ENCODE assay signal across 7 cellular contexts in genomic region chr7:151243411-151244155, GRCh38. TPM values are rescaled to one million over a fixed set of nuclear protein-coding genes. Genes with fewer than 3 reads are reported as not detected.
A peak's percentile ranks its signal among the peaks of the same experiment; 100 is the strongest.
DNase-seq lines count a peak whose midpoint lies in the region; ATAC-seq and TF ChIP-seq lines count a peak whose summit lies in the region.
"Had no signal": no experiment of that assay in that cellular context is flagged by ENCODE, and none has a peak within 500 bp of the region (broad histone marks: within the 10 kb centered on the region; RNA-seq: fewer than 3 reads in every experiment).

No MANE protein-coding gene starts in this region.

- no peak overlapping the region for H3K27ac ChIP-seq in CD8-positive, alpha-beta T cell (ENCODE audit: low read depth, low read length)
- no peak overlapping the region for H3K27ac ChIP-seq in MM.1S (ENCODE audit: low read length)
- H3K27ac ChIP-seq in dorsolateral prefrontal cortex, result peak overlapping the region in 44 of 59 donors; percentile 4 to 75 (median 51)

- H3K9ac ChIP-seq in MM.1S (ENCODE audit: low read length), result no peak overlapping the region

- no peaks in the 10 kb centered on the region for H3K9me3 ChIP-seq in CD8-positive, alpha-beta T cell (ENCODE audit: low read length)
- H3K9me3 ChIP-seq in MM.1S (replicated peaks; ENCODE audit: insufficient read depth, low read length), result no peaks in the 10 kb centered on the region

- no peaks in the 10 kb centered on the region for H3K27me3 Mint-ChIP-seq in CD8-positive, alpha-beta T cell (ENCODE audit: low read depth)

- H3K36me3 Mint-ChIP-seq in CD8-positive, alpha-beta T cell, result peaks cover 18% of the 10 kb centered on the region

- peak overlapping the region; percentile 66 for H3K27ac Mint-ChIP-seq in CD8-positive, alpha-beta T cell

- no peak for TF ChIP-seq CTCF in CD8-positive, alpha-beta T cell (IDR thresholded peaks at IDR 0.05)
- TF ChIP-seq CTCF in MM.1S (IDR thresholded peaks at IDR 0.05; ENCODE audit: low read length) (no peak), dorsolateral prefrontal cortex (IDR thresholded peaks at IDR 0.05 in 54 of 56, conservative IDR thresholded peaks at IDR 0.05 in 2 of 56; ENCODE audit: low read depth in 1 of 56, partially characterized antibody in 56 of 56) (no peak)

- no peaks in the 10 kb centered on the region for H3K9me3 Mint-ChIP-seq in CD8-positive, alpha-beta T cell

- no peaks in the 10 kb centered on the region for H3K27me3 ChIP-seq in CD8-positive, alpha-beta T cell (ENCODE audit: insufficient read depth, low read length)
- peaks cover 47% of the 10 kb centered on the region for H3K27me3 ChIP-seq in MM.1S (replicated peaks; ENCODE audit: insufficient read depth, low read length)
- no peaks in the 10 kb centered on the region for H3K27me3 ChIP-seq in dorsolateral prefrontal cortex

- peaks cover 5% of the 10 kb centered on the region; the same call in 1 of the 2 replicates for H4K20me1 ChIP-seq in MM.1S (ENCODE audit: insufficient read depth, low read length)

- peaks cover 37% of the 10 kb centered on the region for H3K4me1 ChIP-seq in CD8-positive, alpha-beta T cell (ENCODE audit: insufficient read depth, low read length)
- peaks cover 15% of the 10 kb centered on the region for H3K4me1 ChIP-seq in MM.1S (ENCODE audit: low read length)

- no peaks in the 10 kb centered on the region for H3K36me3 ChIP-seq in CD8-positive, alpha-beta T cell (ENCODE audit: insufficient read depth, low read length)
- H3K36me3 ChIP-seq in MM.1S (replicated peaks; ENCODE audit: insufficient read depth, low read length), result no peaks in the 10 kb centered on the region

- H2AFZ ChIP-seq in MM.1S (ENCODE audit: low read length), result no peak overlapping the region

- CTCF ChIA-PET in CD8-positive, alpha-beta T cell (lab: Charles Lee), result interaction anchor here (0.6 to 4.1 kb wide), 26 partner anchors 9 to 206 kb away, joined by 3 to 37 read pairs (median 4); partner anchors contain the start of genes ABCF2 and CHPF2

- H3K4me3 ChIP-seq in CD8-positive, alpha-beta T cell (ENCODE audit: low read depth, low read length), result no peak overlapping the region
- H3K4me3 ChIP-seq in MM.1S (ENCODE audit: low read length) (peak overlapping the region; percentile 40), dorsolateral prefrontal cortex (peak overlapping the region in 39 of 59 donors; percentile 1 to 59 (median 26))

- no peaks in the 10 kb centered on the region for H3K79me2 ChIP-seq in MM.1S (ENCODE audit: low read length)

- intact Hi-C loops in CD8-positive, alpha-beta T cell (cut with DNase I, micrococcal nuclease), result loop anchor here (1.0 to 10.0 kb wide), 4 partner anchors 16 to 631 kb away; partner anchors contain the start of genes ABCF2 (in 1 of the 2) and PRKAG2 (in 1 of the 2)
- intact Hi-C loops in dorsolateral prefrontal cortex (cut with DNase I), result loop anchor here in 1 of 2 donors (1.0 kb wide), 1 partner anchor 55 kb away; no protein-coding TSS in a partner anchor

- H3F3A ChIP-seq in MM.1S (ENCODE audit: insufficient read depth, low read length), result 0 out of 2 replicates have a peak, but pooled peaks cover 9% of the 10 kb centered on the region

- H3K4me3 Mint-ChIP-seq in CD8-positive, alpha-beta T cell, result peak overlapping the region; percentile 70

- peak overlapping the region; percentile 82; the same call in 1 of the 2 replicates for H3K4me2 ChIP-seq in MM.1S (ENCODE audit: low read depth, low read length)

- POLR2A ChIA-PET in CD8-positive, alpha-beta T cell (lab: Charles Lee), result interaction anchor here (0.6 to 2.8 kb wide), 4 partner anchors 10 to 749 kb away, joined by 3 to 16 read pairs (median 8); partner anchors contain the start of genes ABCF2 and CHPF2

- peaks cover 38% of the 10 kb centered on the region for H3K4me1 Mint-ChIP-seq in CD8-positive, alpha-beta T cell (ENCODE audit: low read depth)

- peak; percentile 32 for ATAC-seq in CD8-positive, alpha-beta T cell
- ATAC-seq in GM19397 (IDR thresholded peaks at IDR 0.05; ENCODE audit: unreplicated experiment), result no peak

- H3K9me2 ChIP-seq in MM.1S (replicated peaks; ENCODE audit: insufficient read depth, low read length), result no peaks in the 10 kb centered on the region

- DNase-seq in CD8-positive, alpha-beta T cell, result peak in 3 of 7 experiments; percentile 36 to 57 (median 38)
- DNase-seq in MM.1S (peak; percentile 75), dorsolateral prefrontal cortex (peak in 3 of 10 donors; percentile 38 to 69 (median 62)), AG08396 (ENCODE audit: low spot score) (no peak), glomerular visceral epithelial cell (ENCODE audit: extremely low spot score) (no peak)

RNA-seq across cellular contexts. Expression of gene SMARCD3, which starts 4.9 kb away (rescaled TPM):
- total RNA-seq in CD8-positive, alpha-beta T cell, result 10 to 100 TPM; 25.6 to 28.0 TPM
- 100 to 1,000 TPM in 117 of 120 experiments, 10 to 100 TPM in 3; 80.4 to 252 (median 137) TPM for total RNA-seq in dorsolateral prefrontal cortex

RNA-seq across cellular contexts. Expression of gene CHPF2, which starts 11.3 kb away (rescaled TPM):
- 10 to 100 TPM; 24.7 to 24.9 TPM for total RNA-seq in CD8-positive, alpha-beta T cell
- 10 to 100 TPM; 23.2 to 51.4 (median 35.6) TPM for total RNA-seq in dorsolateral prefrontal cortex

RNA-seq across cellular contexts. Expression of gene ABCF2, which starts 16.6 kb away (rescaled TPM):
- 10 to 100 TPM; 12.7 to 16.5 TPM for total RNA-seq in CD8-positive, alpha-beta T cell
- 10 to 100 TPM; 21.6 to 63.3 (median 47.2) TPM for total RNA-seq in dorsolateral prefrontal cortex

RNA-seq across cellular contexts. Expression of gene H2BK1, which starts 33.3 kb away (rescaled TPM):
- 1 to 10 TPM; 1.5 to 1.6 TPM for total RNA-seq in CD8-positive, alpha-beta T cell
- total RNA-seq in dorsolateral prefrontal cortex, result 1 to 10 TPM in 5 of 120 experiments, not detected in 115; 1.5 to 3.0 (median 1.6) TPM
- total RNA-seq: lung microvascular endothelial cell had no signal

RNA-seq across cellular contexts. Expression of gene ASB10, which starts 56.5 kb away (rescaled TPM):
- not detected for total RNA-seq in CD8-positive, alpha-beta T cell
- total RNA-seq in dorsolateral prefrontal cortex, result under 1 TPM in 3 of 120 experiments, not detected in 117; 0.23 to 0.31 (median 0.27) TPM
- total RNA-seq: lung microvascular endothelial cell had no signal

Comparison
In these comparisons a context has a peak if more than half of its experiments do, and no peak if none do; other contexts are left out.
1. H3K27ac ChIP-seq: peak in dorsolateral prefrontal cortex (44 of 59); none in CD8-positive, alpha-beta T cell (single experiment) and MM.1S (single experiment).